Comparison of ENCODE assay signal across 1 cellular context in genomic region chr6:139446104-139446715, GRCh38.
TF ChIP-seq lines count a peak whose summit lies in the region.

No MANE protein-coding gene starts in this region.

TF ChIP-seq in K562, 482 proteins besides CTCF, POLR2A, EP300 and RAD21 (continued from another document and continues in another):
- TF ChIP-seq, protein P1, sequence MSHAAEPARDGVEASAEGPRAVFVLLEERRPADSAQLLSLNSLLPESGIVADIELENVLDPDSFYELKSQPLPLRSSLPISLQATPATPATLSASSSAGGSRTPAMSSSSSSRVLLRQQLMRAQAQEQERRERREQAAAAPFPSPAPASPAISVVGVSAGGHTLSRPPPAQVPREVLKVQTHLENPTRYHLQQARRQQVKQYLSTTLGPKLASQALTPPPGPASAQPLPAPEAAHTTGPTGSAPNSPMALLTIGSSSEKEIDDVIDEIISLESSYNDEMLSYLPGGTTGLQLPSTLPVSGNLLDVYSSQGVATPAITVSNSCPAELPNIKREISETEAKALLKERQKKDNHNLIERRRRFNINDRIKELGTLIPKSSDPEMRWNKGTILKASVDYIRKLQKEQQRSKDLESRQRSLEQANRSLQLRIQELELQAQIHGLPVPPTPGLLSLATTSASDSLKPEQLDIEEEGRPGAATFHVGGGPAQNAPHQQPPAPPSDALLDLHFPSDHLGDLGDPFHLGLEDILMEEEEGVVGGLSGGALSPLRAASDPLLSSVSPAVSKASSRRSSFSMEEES (CRISPR knock-in tag; IDR thresholded peaks at IDR 0.05): no peak
- TF ChIP-seq ZNF695 (CRISPR knock-in tag; IDR thresholded peaks at IDR 0.05) (no peak), ZNF512 (tag; IDR thresholded peaks at IDR 0.05) (no peak), MYC (IDR thresholded peaks at IDR 0.05; ENCODE audit: low read depth, low read length) (no peak), MYC (CRISPR knock-in tag; IDR thresholded peaks at IDR 0.05; ENCODE audit: borderline replicate concordance, low read depth) (no peak), SRSF3 (IDR thresholded peaks at IDR 0.05; ENCODE audit: insufficient read depth, low read length) (no peak), ZNF778 (CRISPR knock-in tag; IDR thresholded peaks at IDR 0.05) (no peak), SP2 (IDR thresholded peaks at IDR 0.05; ENCODE audit: extremely low read depth, low read depth, low read length, poor library complexity, severe bottlenecking) (no peak), RB1 (IDR thresholded peaks at IDR 0.05; ENCODE audit: low read depth) (no peak), ELF1 (tag; IDR thresholded peaks at IDR 0.05) (0 out of 2 replicates have a peak, but pooled peaks have one; percentile 10), DMBX1 (CRISPR knock-in tag; IDR thresholded peaks at IDR 0.05; ENCODE audit: borderline replicate concordance) (peak; percentile 19; the same call in 1 of the 2 replicates), CBFA2T2 (conservative IDR thresholded peaks at IDR 0.05) (no peak), CHD4 (IDR thresholded peaks at IDR 0.05; ENCODE audit: insufficient read depth, insufficient replicate concordance, low read depth, low read length, poor library complexity, severe bottlenecking) (peak; percentile 70), ZNF551 (CRISPR knock-in tag; IDR thresholded peaks at IDR 0.05) (no peak), ZNF592 (IDR thresholded peaks at IDR 0.05) (peak; percentile 88), NR4A1 (CRISPR knock-in tag; IDR thresholded peaks at IDR 0.05) (no peak), NR4A1 (tag; IDR thresholded peaks at IDR 0.05) (no peak), SMAD1 (IDR thresholded peaks at IDR 0.05; ENCODE audit: low read depth, low read length, partially characterized antibody) (no peak), TAF9B (IDR thresholded peaks at IDR 0.05; ENCODE audit: partially characterized antibody) (no peak), GABPB1 (CRISPR knock-in tag; IDR thresholded peaks at IDR 0.05) (no peak), IRF9 (tag; IDR thresholded peaks at IDR 0.05) (0 out of 2 replicates have a peak, but pooled peaks have one; percentile 32), EHMT2 (IDR thresholded peaks at IDR 0.05) (no peak; the same call in 1 of the 2 replicates), NCOA6 (IDR thresholded peaks at IDR 0.05) (no peak), EZH2 (IDR thresholded peaks at IDR 0.05; ENCODE audit: borderline replicate concordance, low read depth, low read length) (no peak), SUPT5H (IDR thresholded peaks at IDR 0.05) (no peak), EGR1 (conservative IDR thresholded peaks at IDR 0.05) (no peak), RBBP5 (IDR thresholded peaks at IDR 0.05; ENCODE audit: borderline replicate concordance, insufficient read depth, low read length, poor library complexity, severe bottlenecking) (no peak), CHD1 (IDR thresholded peaks at IDR 0.05; ENCODE audit: low read length) (no peak), PHTF2 (CRISPR knock-in tag; IDR thresholded peaks at IDR 0.05) (0 out of 2 replicates have a peak, but pooled peaks have one; percentile 38), SREBF2 (CRISPR knock-in tag; IDR thresholded peaks at IDR 0.05) (no peak), IRF2 (CRISPR knock-in tag; IDR thresholded peaks at IDR 0.05) (no peak), PHF8 (IDR thresholded peaks at IDR 0.05; ENCODE audit: borderline replicate concordance, low read length) (no peak), SRSF7 (optimal IDR thresholded peaks at IDR 0.05; ENCODE audit: low read depth, low read length) (no peak), ZNF3 (CRISPR knock-in tag; IDR thresholded peaks at IDR 0.05) (no peak)
- TF ChIP-seq, protein P2, sequence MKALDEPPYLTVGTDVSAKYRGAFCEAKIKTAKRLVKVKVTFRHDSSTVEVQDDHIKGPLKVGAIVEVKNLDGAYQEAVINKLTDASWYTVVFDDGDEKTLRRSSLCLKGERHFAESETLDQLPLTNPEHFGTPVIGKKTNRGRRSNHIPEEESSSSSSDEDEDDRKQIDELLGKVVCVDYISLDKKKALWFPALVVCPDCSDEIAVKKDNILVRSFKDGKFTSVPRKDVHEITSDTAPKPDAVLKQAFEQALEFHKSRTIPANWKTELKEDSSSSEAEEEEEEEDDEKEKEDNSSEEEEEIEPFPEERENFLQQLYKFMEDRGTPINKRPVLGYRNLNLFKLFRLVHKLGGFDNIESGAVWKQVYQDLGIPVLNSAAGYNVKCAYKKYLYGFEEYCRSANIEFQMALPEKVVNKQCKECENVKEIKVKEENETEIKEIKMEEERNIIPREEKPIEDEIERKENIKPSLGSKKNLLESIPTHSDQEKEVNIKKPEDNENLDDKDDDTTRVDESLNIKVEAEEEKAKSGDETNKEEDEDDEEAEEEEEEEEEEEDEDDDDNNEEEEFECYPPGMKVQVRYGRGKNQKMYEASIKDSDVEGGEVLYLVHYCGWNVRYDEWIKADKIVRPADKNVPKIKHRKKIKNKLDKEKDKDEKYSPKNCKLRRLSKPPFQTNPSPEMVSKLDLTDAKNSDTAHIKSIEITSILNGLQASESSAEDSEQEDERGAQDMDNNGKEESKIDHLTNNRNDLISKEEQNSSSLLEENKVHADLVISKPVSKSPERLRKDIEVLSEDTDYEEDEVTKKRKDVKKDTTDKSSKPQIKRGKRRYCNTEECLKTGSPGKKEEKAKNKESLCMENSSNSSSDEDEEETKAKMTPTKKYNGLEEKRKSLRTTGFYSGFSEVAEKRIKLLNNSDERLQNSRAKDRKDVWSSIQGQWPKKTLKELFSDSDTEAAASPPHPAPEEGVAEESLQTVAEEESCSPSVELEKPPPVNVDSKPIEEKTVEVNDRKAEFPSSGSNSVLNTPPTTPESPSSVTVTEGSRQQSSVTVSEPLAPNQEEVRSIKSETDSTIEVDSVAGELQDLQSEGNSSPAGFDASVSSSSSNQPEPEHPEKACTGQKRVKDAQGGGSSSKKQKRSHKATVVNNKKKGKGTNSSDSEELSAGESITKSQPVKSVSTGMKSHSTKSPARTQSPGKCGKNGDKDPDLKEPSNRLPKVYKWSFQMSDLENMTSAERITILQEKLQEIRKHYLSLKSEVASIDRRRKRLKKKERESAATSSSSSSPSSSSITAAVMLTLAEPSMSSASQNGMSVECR (CRISPR knock-in tag; IDR thresholded peaks at IDR 0.05): no peak
- TF ChIP-seq, protein P3, sequence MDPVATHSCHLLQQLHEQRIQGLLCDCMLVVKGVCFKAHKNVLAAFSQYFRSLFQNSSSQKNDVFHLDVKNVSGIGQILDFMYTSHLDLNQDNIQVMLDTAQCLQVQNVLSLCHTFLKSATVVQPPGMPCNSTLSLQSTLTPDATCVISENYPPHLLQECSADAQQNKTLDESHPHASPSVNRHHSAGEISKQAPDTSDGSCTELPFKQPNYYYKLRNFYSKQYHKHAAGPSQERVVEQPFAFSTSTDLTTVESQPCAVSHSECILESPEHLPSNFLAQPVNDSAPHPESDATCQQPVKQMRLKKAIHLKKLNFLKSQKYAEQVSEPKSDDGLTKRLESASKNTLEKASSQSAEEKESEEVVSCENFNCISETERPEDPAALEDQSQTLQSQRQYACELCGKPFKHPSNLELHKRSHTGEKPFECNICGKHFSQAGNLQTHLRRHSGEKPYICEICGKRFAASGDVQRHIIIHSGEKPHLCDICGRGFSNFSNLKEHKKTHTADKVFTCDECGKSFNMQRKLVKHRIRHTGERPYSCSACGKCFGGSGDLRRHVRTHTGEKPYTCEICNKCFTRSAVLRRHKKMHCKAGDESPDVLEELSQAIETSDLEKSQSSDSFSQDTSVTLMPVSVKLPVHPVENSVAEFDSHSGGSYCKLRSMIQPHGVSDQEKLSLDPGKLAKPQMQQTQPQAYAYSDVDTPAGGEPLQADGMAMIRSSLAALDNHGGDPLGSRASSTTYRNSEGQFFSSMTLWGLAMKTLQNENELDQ (CRISPR knock-in tag; IDR thresholded peaks at IDR 0.05; ENCODE audit: borderline replicate concordance): no peak
- TF ChIP-seq, protein P4, sequence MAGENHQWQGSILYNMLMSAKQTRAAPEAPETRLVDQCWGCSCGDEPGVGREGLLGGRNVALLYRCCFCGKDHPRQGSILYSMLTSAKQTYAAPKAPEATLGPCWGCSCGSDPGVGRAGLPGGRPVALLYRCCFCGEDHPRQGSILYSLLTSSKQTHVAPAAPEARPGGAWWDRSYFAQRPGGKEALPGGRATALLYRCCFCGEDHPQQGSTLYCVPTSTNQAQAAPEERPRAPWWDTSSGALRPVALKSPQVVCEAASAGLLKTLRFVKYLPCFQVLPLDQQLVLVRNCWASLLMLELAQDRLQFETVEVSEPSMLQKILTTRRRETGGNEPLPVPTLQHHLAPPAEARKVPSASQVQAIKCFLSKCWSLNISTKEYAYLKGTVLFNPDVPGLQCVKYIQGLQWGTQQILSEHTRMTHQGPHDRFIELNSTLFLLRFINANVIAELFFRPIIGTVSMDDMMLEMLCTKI (IDR thresholded peaks at IDR 0.05; ENCODE audit: partially characterized antibody): no peak
- TF ChIP-seq, protein P5, sequence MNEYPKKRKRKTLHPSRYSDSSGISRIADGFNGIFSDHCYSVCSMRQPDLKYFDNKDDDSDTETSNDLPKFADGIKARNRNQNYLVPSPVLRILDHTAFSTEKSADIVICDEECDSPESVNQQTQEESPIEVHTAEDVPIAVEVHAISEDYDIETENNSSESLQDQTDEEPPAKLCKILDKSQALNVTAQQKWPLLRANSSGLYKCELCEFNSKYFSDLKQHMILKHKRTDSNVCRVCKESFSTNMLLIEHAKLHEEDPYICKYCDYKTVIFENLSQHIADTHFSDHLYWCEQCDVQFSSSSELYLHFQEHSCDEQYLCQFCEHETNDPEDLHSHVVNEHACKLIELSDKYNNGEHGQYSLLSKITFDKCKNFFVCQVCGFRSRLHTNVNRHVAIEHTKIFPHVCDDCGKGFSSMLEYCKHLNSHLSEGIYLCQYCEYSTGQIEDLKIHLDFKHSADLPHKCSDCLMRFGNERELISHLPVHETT (CRISPR knock-in tag; conservative IDR thresholded peaks at IDR 0.05 in 1 of 2, IDR thresholded peaks at IDR 0.05 in 1 of 2): no peak
- TF ChIP-seq, protein P6, sequence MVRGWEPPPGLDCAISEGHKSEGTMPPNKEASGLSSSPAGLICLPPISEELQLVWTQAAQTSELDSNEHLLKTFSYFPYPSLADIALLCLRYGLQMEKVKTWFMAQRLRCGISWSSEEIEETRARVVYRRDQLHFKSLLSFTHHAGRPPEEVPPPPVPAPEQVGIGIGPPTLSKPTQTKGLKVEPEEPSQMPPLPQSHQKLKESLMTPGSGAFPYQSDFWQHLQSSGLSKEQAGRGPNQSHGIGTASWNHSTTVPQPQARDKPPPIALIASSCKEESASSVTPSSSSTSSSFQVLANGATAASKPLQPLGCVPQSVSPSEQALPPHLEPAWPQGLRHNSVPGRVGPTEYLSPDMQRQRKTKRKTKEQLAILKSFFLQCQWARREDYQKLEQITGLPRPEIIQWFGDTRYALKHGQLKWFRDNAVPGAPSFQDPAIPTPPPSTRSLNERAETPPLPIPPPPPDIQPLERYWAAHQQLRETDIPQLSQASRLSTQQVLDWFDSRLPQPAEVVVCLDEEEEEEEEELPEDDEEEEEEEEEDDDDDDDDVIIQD (CRISPR knock-in tag; IDR thresholded peaks at IDR 0.05): no peak
- TF ChIP-seq, protein P7, sequence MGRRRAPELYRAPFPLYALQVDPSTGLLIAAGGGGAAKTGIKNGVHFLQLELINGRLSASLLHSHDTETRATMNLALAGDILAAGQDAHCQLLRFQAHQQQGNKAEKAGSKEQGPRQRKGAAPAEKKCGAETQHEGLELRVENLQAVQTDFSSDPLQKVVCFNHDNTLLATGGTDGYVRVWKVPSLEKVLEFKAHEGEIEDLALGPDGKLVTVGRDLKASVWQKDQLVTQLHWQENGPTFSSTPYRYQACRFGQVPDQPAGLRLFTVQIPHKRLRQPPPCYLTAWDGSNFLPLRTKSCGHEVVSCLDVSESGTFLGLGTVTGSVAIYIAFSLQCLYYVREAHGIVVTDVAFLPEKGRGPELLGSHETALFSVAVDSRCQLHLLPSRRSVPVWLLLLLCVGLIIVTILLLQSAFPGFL (CRISPR knock-in tag; IDR thresholded peaks at IDR 0.05): no peak
